In genomic region chr5:151082274-151082902, GRCh38 we compare ENCODE assay signal across 8 cellular contexts. TPM values are rescaled to one million over a fixed set of nuclear protein-coding genes. Genes with fewer than 3 reads are reported as not detected.
DNase-seq lines count a peak whose midpoint lies in the region; ATAC-seq, FAIRE-seq and TF ChIP-seq lines count a peak whose summit lies in the region.

No MANE protein-coding gene starts in this region.

- H3K9me3 Mint-ChIP-seq in astrocyte (ENCODE audit: unreplicated experiment): peaks cover 2% of the 10 kb centered on the region

- H2AFZ ChIP-seq in astrocyte (ENCODE audit: low read depth, low read length): no peak overlapping the region

- TF ChIP-seq CTCF in astrocyte (IDR thresholded peaks at IDR 0.05; ENCODE audit: insufficient read depth, low read depth, low read length) (peak; percentile 26), lung (IDR thresholded peaks at IDR 0.05; ENCODE audit: control extremely low read depth, extremely low read depth) (no peak)

- no peaks in the 10 kb centered on the region for H3K27me3 Mint-ChIP-seq in astrocyte (ENCODE audit: low read depth, unreplicated experiment)

- peaks cover 26% of the 10 kb centered on the region for H3K4me1 Mint-ChIP-seq in astrocyte (ENCODE audit: low read depth, unreplicated experiment)

- H3K79me2 ChIP-seq in astrocyte (ENCODE audit: insufficient read depth, low read length): peaks cover 22% of the 10 kb centered on the region

- no peak overlapping the region for H3K4me3 ChIP-seq in astrocyte (ENCODE audit: insufficient read depth, low read depth, low read length)
- no peak overlapping the region for H3K4me3 ChIP-seq in lung

- H3K36me3 Mint-ChIP-seq in astrocyte (ENCODE audit: low read depth, unreplicated experiment): peaks cover 4% of the 10 kb centered on the region

- H3K36me3 ChIP-seq in astrocyte (ENCODE audit: insufficient read depth, low read length) (no peaks in the 10 kb centered on the region), lung (ENCODE audit: control insufficient read depth in 2 of 2, insufficient read depth in 2 of 2, low read length in 2 of 2) (peaks cover 0 to 7% of the 10 kb centered on the region in 2 donors)

- H3K9ac ChIP-seq in astrocyte (ENCODE audit: low read length): peak overlapping the region; percentile 99

- H3K9me3 ChIP-seq in astrocyte (ENCODE audit: insufficient read depth, low read depth, low read length) (no peaks in the 10 kb centered on the region), lung (ENCODE audit: control insufficient read depth in 2 of 2, insufficient read depth in 1 of 2, low read length in 1 of 2) (no peaks in the 10 kb centered on the region)

- H3K4me2 ChIP-seq in astrocyte (ENCODE audit: low read length): peak overlapping the region; percentile 89

- H3K4me1 ChIP-seq in astrocyte (ENCODE audit: insufficient read depth, low read length): peaks cover 34% of the 10 kb centered on the region
- H3K4me1 ChIP-seq in lung (ENCODE audit: control insufficient read depth in 2 of 2, insufficient read depth in 2 of 2, low read length in 2 of 2): peaks cover 23 to 37% of the 10 kb centered on the region in 2 donors

- peaks cover 3% of the 10 kb centered on the region for H4K20me1 ChIP-seq in astrocyte (ENCODE audit: insufficient read depth, low read length)

- 54 to 59% methylated on average over 7 of the region's 7 CpGs for WGBS in lung, 2 donors

- H3K27me3 ChIP-seq in astrocyte (ENCODE audit: insufficient read depth, low read length): no peaks in the 10 kb centered on the region
- no peaks in the 10 kb centered on the region for H3K27me3 ChIP-seq in lung (ENCODE audit: control insufficient read depth, insufficient read depth)

- H3K27ac ChIP-seq in astrocyte (ENCODE audit: low read depth, low read length) (no peak overlapping the region), lung (ENCODE audit: low read depth in 1 of 2, low read length in 1 of 2) (peak overlapping the region; percentile 12 to 35)

- peak overlapping the region; percentile 48 for H3K27ac Mint-ChIP-seq in astrocyte (ENCODE audit: unreplicated experiment)

- peak overlapping the region; percentile 92 for H3K4me3 Mint-ChIP-seq in astrocyte (ENCODE audit: unreplicated experiment)

- FAIRE-seq in astrocyte (lab: Jason Lieb, UNC): no peak

- ATAC-seq in lung (ENCODE audit: insufficient read depth, low FRiP score) (no peak), HG03095 (IDR thresholded peaks at IDR 0.05; ENCODE audit: unreplicated experiment) (no peak)

- DNase-seq in D341Med (ENCODE audit: low spot score) (peak; percentile 57), HuH-7 (ENCODE audit: low spot score) (peak; percentile 60), astrocyte (ENCODE audit: low read depth) (no peak), lung (ENCODE audit: low spot score) (no peak), NCI-H1930 (lab: John Stamatoyannopoulos, UW) (no peak), HPDE6-E6E7 (ENCODE audit: extremely low spot score) (no peak), GM19240 (ENCODE audit: insufficient read length, low spot score) (no peak)

RNA-seq across cellular contexts. Expression of gene TNIP1, which starts 1.6 kb away (rescaled TPM):
- total RNA-seq in astrocyte (98.5 and 119 TPM in 2 replicates), lung (100 to 1,000 TPM; 116 to 142 TPM)
- polyA plus RNA-seq in lung: 100 to 1,000 TPM in 1 of 2 donors, 10 to 100 TPM in 1; 81.5 to 308 TPM

Comparison
In these comparisons a context has a peak if more than half of its experiments do, and no peak if none do; other contexts are left out.
1. DNase-seq: peak in D341Med (single experiment) and HuH-7 (single experiment); none in astrocyte (single experiment), lung (single experiment), NCI-H1930 (0 of 2), HPDE6-E6E7 (single experiment) and GM19240 (single experiment).